Comparison of ENCODE assay signal across 7 cellular contexts in the genomic region with DNA sequence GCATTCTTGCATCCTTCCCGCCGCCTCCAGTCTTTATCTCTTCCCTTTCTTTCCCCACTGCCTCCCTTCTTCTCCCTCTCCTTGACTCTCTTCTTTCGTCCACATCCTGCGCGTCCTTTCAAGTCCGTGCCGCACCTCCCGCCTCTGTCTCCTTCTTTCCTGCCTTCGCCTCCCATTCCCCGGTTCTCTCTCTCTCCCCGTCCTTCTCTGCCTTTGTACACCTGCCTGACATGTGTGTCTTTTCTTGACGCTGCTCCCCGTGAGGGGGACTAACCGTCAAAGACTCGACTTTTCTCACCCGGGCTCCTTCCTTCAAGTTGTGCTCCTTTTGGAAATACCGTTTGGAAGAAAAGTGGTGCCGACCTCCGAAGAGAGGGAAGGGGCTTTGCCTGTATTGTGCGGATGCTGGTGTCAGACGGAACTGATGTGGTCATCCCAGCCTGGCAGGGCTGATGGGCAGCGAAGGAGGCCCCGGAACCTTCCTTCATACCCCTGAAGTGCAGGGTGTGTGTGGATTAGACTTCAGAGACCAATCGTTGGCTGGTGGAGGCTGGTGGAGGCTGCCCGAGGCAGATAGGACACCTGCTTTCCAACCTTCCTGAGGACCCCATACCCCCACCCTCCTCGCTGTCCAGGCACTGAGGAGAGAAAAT. TPM values are rescaled to one million over a fixed set of nuclear protein-coding genes. Genes with fewer than 3 reads are reported as not detected.
DNase-seq lines count a peak whose midpoint lies in the region; ATAC-seq and TF ChIP-seq lines count a peak whose summit lies in the region.

No MANE protein-coding gene starts in this region.

- H3F3A ChIP-seq in smooth muscle cell (ENCODE audit: low read depth): peaks cover 3% of the 10 kb centered on the region

- peak overlapping the region in 1 of 3 experiments; percentile 82; a peak in 2 of 7 replicates for H3K27ac Mint-ChIP-seq in H9
- no peak overlapping the region for H3K27ac Mint-ChIP-seq in activated CD8-positive, alpha-beta T cell treated with anti-CD3 and anti-CD28 coated beads for 36 hours

- H2AFZ ChIP-seq in H9 (ENCODE audit: low read length) (peak overlapping the region; percentile 26), smooth muscle cell (ENCODE audit: low read depth) (peak overlapping the region; percentile 87)

- H3K4me1 ChIP-seq in H9 (ENCODE audit: insufficient read depth, low read length) (peaks cover 7% of the 10 kb centered on the region), right atrium auricular region (peaks cover 0 to 7% of the 10 kb centered on the region in 2 donors), smooth muscle cell (ENCODE audit: low read depth) (peaks cover 7% of the 10 kb centered on the region)

- no peak overlapping the region for H3K56ac ChIP-seq in H9 (ENCODE audit: insufficient read length, low read depth, low read length)

- H2AK5ac ChIP-seq in H9 (ENCODE audit: insufficient read length, low read length): no peak overlapping the region

- TF ChIP-seq CTCF in H9 (conservative IDR thresholded peaks at IDR 0.05) (no peak), right atrium auricular region (IDR thresholded peaks at IDR 0.05) (no peak), smooth muscle cell (IDR thresholded peaks at IDR 0.05; ENCODE audit: borderline replicate concordance, insufficient read depth, poor library complexity, severe bottlenecking) (no peak)
- no peak for TF ChIP-seq CTCF in activated CD8-positive, alpha-beta T cell treated with anti-CD3 and anti-CD28 coated beads for 36 hours (IDR thresholded peaks at IDR 0.05)

- H3K79me2 ChIP-seq in H9 (ENCODE audit: insufficient read depth, low read length) (peaks cover 4% of the 10 kb centered on the region; the same call in 1 of the 2 replicates), smooth muscle cell (ENCODE audit: low read depth) (peaks cover 7% of the 10 kb centered on the region)

- no peak overlapping the region for H3K27ac ChIP-seq in H9 (ENCODE audit: insufficient read length, low read depth, low read length)
- peak overlapping the region in 1 of 2 donors; percentile 46 for H3K27ac ChIP-seq in right atrium auricular region
- no peak overlapping the region for H3K27ac ChIP-seq in smooth muscle cell (ENCODE audit: low read depth)

- peaks cover 0 to 1% (median 0%) of the 10 kb centered on the region in 3 experiments; a peak in 2 of 7 replicates for H3K36me3 Mint-ChIP-seq in H9 (ENCODE audit: insufficient read depth in 1 of 3, low read depth in 3 of 3)
- H3K36me3 Mint-ChIP-seq in activated CD8-positive, alpha-beta T cell treated with anti-CD3 and anti-CD28 coated beads for 36 hours (ENCODE audit: low read depth): no peaks in the 10 kb centered on the region

- DNase-seq in H9: peak; percentile 32
- no peak for DNase-seq in activated CD8-positive, alpha-beta T cell treated with anti-CD3 and anti-CD28 coated beads for 36 hours
- no peak for DNase-seq in right atrium auricular region (ENCODE audit: low spot score)
- DNase-seq in smooth muscle cell (lab: John Stamatoyannopoulos, UW; ENCODE audit: unreplicated experiment): no peak

- no peak overlapping the region for H2BK120ac ChIP-seq in H9 (ENCODE audit: low read depth, low read length, poor library complexity, severe bottlenecking)

- no peak for ATAC-seq in activated CD8-positive, alpha-beta T cell treated with anti-CD3 and anti-CD28 coated beads for 36 hours
- ATAC-seq in GM19397 (IDR thresholded peaks at IDR 0.05; ENCODE audit: unreplicated experiment): no peak
- no peak for ATAC-seq in HG03280 (IDR thresholded peaks at IDR 0.05; ENCODE audit: unreplicated experiment)
- ATAC-seq in HG03439 (IDR thresholded peaks at IDR 0.05; ENCODE audit: unreplicated experiment): no peak

- H3T11ph ChIP-seq in H9 (ENCODE audit: low read length): no peak overlapping the region

- POLR2A ChIA-PET in activated CD8-positive, alpha-beta T cell treated with anti-CD3 and anti-CD28 coated beads for 36 hours (lab: Charles Lee): no interaction called here

- no peak overlapping the region for H2BK20ac ChIP-seq in H9 (ENCODE audit: low read depth, low read length, poor library complexity, severe bottlenecking)

- peaks cover 6% of the 10 kb centered on the region; the same call in 1 of the 2 replicates for H3K27me3 ChIP-seq in H9 (ENCODE audit: insufficient read depth, low read length)
- H3K27me3 ChIP-seq in right atrium auricular region: no peaks in the 10 kb centered on the region
- H3K27me3 ChIP-seq in smooth muscle cell (ENCODE audit: low read depth): peaks cover 28% of the 10 kb centered on the region

- H2BK5ac ChIP-seq in H9 (ENCODE audit: insufficient read length, low read length): no peak overlapping the region

- H3K79me1 ChIP-seq in H9 (ENCODE audit: insufficient read depth, low read depth, low read length, poor library complexity, severe bottlenecking): no peaks in the 10 kb centered on the region

- peak overlapping the region; percentile 98 for H3K4me2 ChIP-seq in H9 (ENCODE audit: insufficient read depth, insufficient read length, low read length)
- peak overlapping the region; percentile 92 for H3K4me2 ChIP-seq in smooth muscle cell

- no peak overlapping the region for H4K8ac ChIP-seq in H9 (replicated peaks; ENCODE audit: insufficient read length, low read depth, low read length)

- H3K4me3 Mint-ChIP-seq in H9: peak overlapping the region; percentile 81 to 96
- peak overlapping the region; percentile 71 for H3K4me3 Mint-ChIP-seq in activated CD8-positive, alpha-beta T cell treated with anti-CD3 and anti-CD28 coated beads for 36 hours

- intact Hi-C loops in activated CD8-positive, alpha-beta T cell treated with anti-CD3 and anti-CD28 coated beads for 36 hours (cut with micrococcal nuclease): no loop called here

- no peaks in the 10 kb centered on the region for H4K20me1 ChIP-seq in H9 (ENCODE audit: control insufficient read depth, insufficient read depth, insufficient read length)
- H4K20me1 ChIP-seq in smooth muscle cell (ENCODE audit: low read depth): no peaks in the 10 kb centered on the region

- no peak overlapping the region for H3K18ac ChIP-seq in H9 (ENCODE audit: insufficient read length, low read depth, low read length)

- H3K4ac ChIP-seq in H9 (ENCODE audit: low read depth, low read length): no peak overlapping the region

- WGBS in H9 (ENCODE audit: extremely low coverage, insufficient read length, low lambda C conversion rate): no CpG with 5 or more reads among the region's 26 CpGs
- 4% methylated on average over 24 of the region's 26 CpGs for WGBS in smooth muscle cell (ENCODE audit: low lambda C conversion rate)

- H3K36me3 ChIP-seq in right atrium auricular region (no peaks in the 10 kb centered on the region), smooth muscle cell (ENCODE audit: low read depth) (no peaks in the 10 kb centered on the region)

- no peak overlapping the region for H4K5ac ChIP-seq in H9 (ENCODE audit: insufficient read length, low read depth, low read length)

- peak overlapping the region; percentile 37; the same call in 1 of the 2 replicates for H3K14ac ChIP-seq in H9 (ENCODE audit: insufficient read depth, low read length)

- H3K4me1 Mint-ChIP-seq in H9: peaks cover 26 to 34% of the 10 kb centered on the region in 2 experiments
- H3K4me1 Mint-ChIP-seq in activated CD8-positive, alpha-beta T cell treated with anti-CD3 and anti-CD28 coated beads for 36 hours (ENCODE audit: low read depth): peaks cover 6% of the 10 kb centered on the region

- H3K4me3 ChIP-seq in right atrium auricular region (peak overlapping the region; percentile 62 to 69), smooth muscle cell (peak overlapping the region; percentile 58)

- no peak overlapping the region for H4K91ac ChIP-seq in H9 (ENCODE audit: insufficient read length, low read depth, low read length)

- H3K23me2 ChIP-seq in H9 (ENCODE audit: insufficient read length, low read depth, low read length, poor library complexity, severe bottlenecking): peaks cover 14% of the 10 kb centered on the region

- H3K9me3 ChIP-seq in H9 (ENCODE audit: control insufficient read depth, low read depth, low read length): no peaks in the 10 kb centered on the region
- no peaks in the 10 kb centered on the region for H3K9me3 ChIP-seq in right atrium auricular region
- H3K9me3 ChIP-seq in smooth muscle cell (replicated peaks; ENCODE audit: low read depth): no peaks in the 10 kb centered on the region

- H3K27me3 Mint-ChIP-seq in H9 (ENCODE audit: low read depth): peaks cover 37% of the 10 kb centered on the region
- peaks cover 57% of the 10 kb centered on the region for H3K27me3 Mint-ChIP-seq in activated CD8-positive, alpha-beta T cell treated with anti-CD3 and anti-CD28 coated beads for 36 hours

- H3K9me3 Mint-ChIP-seq in H9: no peaks in the 10 kb centered on the region; a peak in 1 of 5 replicates
- no peaks in the 10 kb centered on the region for H3K9me3 Mint-ChIP-seq in activated CD8-positive, alpha-beta T cell treated with anti-CD3 and anti-CD28 coated beads for 36 hours

- no peak overlapping the region for H2BK15ac ChIP-seq in H9 (ENCODE audit: low read depth, low read length)

- no peak overlapping the region for H2BK12ac ChIP-seq in H9 (ENCODE audit: insufficient read length, low read depth, low read length)

- no peak overlapping the region for H3K23ac ChIP-seq in H9 (ENCODE audit: insufficient read length, low read depth, low read length)

- CTCF ChIA-PET in activated CD8-positive, alpha-beta T cell treated with anti-CD3 and anti-CD28 coated beads for 36 hours (lab: Charles Lee): no interaction called here

- H3K9ac ChIP-seq in H9 (ENCODE audit: extremely low read depth, insufficient read length, low read length) (no peak overlapping the region), smooth muscle cell (ENCODE audit: low read depth) (peak overlapping the region; percentile 29)

RNA-seq across cellular contexts. Expression of a gene that starts 0.9 kb away (rescaled TPM):
- total RNA-seq in H9 (2021): 7.5 and 7.8 TPM in 2 replicates
- under 1 TPM; 0.23 to 0.31 TPM for total RNA-seq in activated CD8-positive, alpha-beta T cell treated with anti-CD3 and anti-CD28 coated beads for 36 hours
- total RNA-seq in right atrium auricular region: 1 to 10 TPM; 2.9 to 4.3 TPM
- 14.6 and 19.9 TPM in 2 replicates for total RNA-seq in smooth muscle cell
- 16.4 and 22.2 TPM in 2 replicates for polyA plus RNA-seq in smooth muscle cell
